Comparison of ENCODE assay signal across 1 cellular context in the genomic region with DNA sequence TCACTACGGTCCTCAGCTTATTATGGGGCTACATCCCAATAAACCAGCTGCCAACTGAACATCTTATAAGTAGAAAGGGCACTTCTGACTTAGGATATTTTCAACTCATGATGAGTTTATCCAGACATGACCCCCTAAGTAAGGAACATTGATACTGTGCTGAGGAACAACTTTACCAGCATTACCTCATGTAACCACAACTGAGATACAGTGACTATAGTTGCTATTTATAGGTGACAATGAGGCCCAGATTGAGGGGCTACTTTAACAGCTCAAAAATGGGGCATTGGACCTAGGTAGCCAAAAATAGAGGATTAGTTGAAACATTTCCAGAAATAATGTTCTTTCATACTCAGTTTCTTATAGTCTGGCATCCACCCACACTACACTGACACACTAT.
TF ChIP-seq lines count a peak whose summit lies in the region.

No MANE protein-coding gene starts in this region.

TF ChIP-seq in GM12878, 131 proteins besides CTCF, POLR2A, EP300 and RAD21 (continues in another document):
- no peak for TF ChIP-seq HCFC1 (IDR thresholded peaks at IDR 0.05; ENCODE audit: low read length)
- no peak for TF ChIP-seq RFX5 (IDR thresholded peaks at IDR 0.05; ENCODE audit: low read depth, low read length)
- TF ChIP-seq PAX5 (IDR thresholded peaks at IDR 0.05; ENCODE audit: borderline replicate concordance, low read depth, low read length) = no peak
- TF ChIP-seq BACH1 (IDR thresholded peaks at IDR 0.05; ENCODE audit: borderline replicate concordance) = no peak
- TF ChIP-seq, protein P1, sequence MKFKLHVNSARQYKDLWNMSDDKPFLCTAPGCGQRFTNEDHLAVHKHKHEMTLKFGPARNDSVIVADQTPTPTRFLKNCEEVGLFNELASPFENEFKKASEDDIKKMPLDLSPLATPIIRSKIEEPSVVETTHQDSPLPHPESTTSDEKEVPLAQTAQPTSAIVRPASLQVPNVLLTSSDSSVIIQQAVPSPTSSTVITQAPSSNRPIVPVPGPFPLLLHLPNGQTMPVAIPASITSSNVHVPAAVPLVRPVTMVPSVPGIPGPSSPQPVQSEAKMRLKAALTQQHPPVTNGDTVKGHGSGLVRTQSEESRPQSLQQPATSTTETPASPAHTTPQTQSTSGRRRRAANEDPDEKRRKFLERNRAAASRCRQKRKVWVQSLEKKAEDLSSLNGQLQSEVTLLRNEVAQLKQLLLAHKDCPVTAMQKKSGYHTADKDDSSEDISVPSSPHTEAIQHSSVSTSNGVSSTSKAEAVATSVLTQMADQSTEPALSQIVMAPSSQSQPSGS (IDR thresholded peaks at IDR 0.05; ENCODE audit: low read length) = peak; percentile 94
- no peak for TF ChIP-seq RBBP5 (conservative IDR thresholded peaks at IDR 0.05)
- TF ChIP-seq ESRRA (IDR thresholded peaks at IDR 0.05; ENCODE audit: low read length) = no peak
- no peak for TF ChIP-seq SMAD5 (IDR thresholded peaks at IDR 0.05; ENCODE audit: low read depth)
- TF ChIP-seq JUND (IDR thresholded peaks at IDR 0.05; ENCODE audit: low read depth, low read length) = no peak
- TF ChIP-seq FOXM1 (IDR thresholded peaks at IDR 0.05; ENCODE audit: low read depth, low read length) = peak; percentile 79; the same call in 1 of the 2 replicates
- TF ChIP-seq EED (IDR thresholded peaks at IDR 0.05; ENCODE audit: low read depth) = peak; percentile 61; the same call in 1 of the 2 replicates
- TF ChIP-seq TAF1 (IDR thresholded peaks at IDR 0.05; ENCODE audit: borderline replicate concordance, low read depth, low read length) = no peak
- peak; percentile 81 for TF ChIP-seq MTA3 (IDR thresholded peaks at IDR 0.05; ENCODE audit: borderline replicate concordance, low read length)
- TF ChIP-seq YY1 (IDR thresholded peaks at IDR 0.05; ENCODE audit: low read depth, low read length) = 0 out of 2 replicates have a peak, but pooled peaks have one; percentile 15
- TF ChIP-seq SIN3A (IDR thresholded peaks at IDR 0.05; ENCODE audit: low read depth, low read length) = no peak
- peak; percentile 85 for TF ChIP-seq NFIC (IDR thresholded peaks at IDR 0.05; ENCODE audit: low read depth, low read length)
- TF ChIP-seq IKZF2 (IDR thresholded peaks at IDR 0.05) = no peak
- TF ChIP-seq, protein P2, sequence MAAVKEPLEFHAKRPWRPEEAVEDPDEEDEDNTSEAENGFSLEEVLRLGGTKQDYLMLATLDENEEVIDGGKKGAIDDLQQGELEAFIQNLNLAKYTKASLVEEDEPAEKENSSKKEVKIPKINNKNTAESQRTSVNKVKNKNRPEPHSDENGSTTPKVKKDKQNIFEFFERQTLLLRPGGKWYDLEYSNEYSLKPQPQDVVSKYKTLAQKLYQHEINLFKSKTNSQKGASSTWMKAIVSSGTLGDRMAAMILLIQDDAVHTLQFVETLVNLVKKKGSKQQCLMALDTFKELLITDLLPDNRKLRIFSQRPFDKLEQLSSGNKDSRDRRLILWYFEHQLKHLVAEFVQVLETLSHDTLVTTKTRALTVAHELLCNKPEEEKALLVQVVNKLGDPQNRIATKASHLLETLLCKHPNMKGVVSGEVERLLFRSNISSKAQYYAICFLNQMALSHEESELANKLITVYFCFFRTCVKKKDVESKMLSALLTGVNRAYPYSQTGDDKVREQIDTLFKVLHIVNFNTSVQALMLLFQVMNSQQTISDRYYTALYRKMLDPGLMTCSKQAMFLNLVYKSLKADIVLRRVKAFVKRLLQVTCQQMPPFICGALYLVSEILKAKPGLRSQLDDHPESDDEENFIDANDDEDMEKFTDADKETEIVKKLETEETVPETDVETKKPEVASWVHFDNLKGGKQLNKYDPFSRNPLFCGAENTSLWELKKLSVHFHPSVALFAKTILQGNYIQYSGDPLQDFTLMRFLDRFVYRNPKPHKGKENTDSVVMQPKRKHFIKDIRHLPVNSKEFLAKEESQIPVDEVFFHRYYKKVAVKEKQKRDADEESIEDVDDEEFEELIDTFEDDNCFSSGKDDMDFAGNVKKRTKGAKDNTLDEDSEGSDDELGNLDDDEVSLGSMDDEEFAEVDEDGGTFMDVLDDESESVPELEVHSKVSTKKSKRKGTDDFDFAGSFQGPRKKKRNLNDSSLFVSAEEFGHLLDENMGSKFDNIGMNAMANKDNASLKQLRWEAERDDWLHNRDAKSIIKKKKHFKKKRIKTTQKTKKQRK (IDR thresholded peaks at IDR 0.05; ENCODE audit: low read depth, low read length) = no peak
- TF ChIP-seq, protein P3, sequence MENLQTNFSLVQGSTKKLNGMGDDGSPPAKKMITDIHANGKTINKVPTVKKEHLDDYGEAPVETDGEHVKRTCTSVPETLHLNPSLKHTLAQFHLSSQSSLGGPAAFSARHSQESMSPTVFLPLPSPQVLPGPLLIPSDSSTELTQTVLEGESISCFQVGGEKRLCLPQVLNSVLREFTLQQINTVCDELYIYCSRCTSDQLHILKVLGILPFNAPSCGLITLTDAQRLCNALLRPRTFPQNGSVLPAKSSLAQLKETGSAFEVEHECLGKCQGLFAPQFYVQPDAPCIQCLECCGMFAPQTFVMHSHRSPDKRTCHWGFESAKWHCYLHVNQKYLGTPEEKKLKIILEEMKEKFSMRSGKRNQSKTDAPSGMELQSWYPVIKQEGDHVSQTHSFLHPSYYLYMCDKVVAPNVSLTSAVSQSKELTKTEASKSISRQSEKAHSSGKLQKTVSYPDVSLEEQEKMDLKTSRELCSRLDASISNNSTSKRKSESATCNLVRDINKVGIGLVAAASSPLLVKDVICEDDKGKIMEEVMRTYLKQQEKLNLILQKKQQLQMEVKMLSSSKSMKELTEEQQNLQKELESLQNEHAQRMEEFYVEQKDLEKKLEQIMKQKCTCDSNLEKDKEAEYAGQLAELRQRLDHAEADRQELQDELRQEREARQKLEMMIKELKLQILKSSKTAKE (IDR thresholded peaks at IDR 0.05; ENCODE audit: low read depth, poor library complexity, severe bottlenecking) = no peak
- TF ChIP-seq, protein P4, sequence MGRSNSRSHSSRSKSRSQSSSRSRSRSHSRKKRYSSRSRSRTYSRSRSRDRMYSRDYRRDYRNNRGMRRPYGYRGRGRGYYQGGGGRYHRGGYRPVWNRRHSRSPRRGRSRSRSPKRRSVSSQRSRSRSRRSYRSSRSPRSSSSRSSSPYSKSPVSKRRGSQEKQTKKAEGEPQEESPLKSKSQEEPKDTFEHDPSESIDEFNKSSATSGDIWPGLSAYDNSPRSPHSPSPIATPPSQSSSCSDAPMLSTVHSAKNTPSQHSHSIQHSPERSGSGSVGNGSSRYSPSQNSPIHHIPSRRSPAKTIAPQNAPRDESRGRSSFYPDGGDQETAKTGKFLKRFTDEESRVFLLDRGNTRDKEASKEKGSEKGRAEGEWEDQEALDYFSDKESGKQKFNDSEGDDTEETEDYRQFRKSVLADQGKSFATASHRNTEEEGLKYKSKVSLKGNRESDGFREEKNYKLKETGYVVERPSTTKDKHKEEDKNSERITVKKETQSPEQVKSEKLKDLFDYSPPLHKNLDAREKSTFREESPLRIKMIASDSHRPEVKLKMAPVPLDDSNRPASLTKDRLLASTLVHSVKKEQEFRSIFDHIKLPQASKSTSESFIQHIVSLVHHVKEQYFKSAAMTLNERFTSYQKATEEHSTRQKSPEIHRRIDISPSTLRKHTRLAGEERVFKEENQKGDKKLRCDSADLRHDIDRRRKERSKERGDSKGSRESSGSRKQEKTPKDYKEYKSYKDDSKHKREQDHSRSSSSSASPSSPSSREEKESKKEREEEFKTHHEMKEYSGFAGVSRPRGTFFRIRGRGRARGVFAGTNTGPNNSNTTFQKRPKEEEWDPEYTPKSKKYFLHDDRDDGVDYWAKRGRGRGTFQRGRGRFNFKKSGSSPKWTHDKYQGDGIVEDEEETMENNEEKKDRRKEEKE (IDR thresholded peaks at IDR 0.05) = no peak
- TF ChIP-seq RUNX3 (IDR thresholded peaks at IDR 0.05; ENCODE audit: low read length) = peak; percentile 97
- TF ChIP-seq, protein P5, sequence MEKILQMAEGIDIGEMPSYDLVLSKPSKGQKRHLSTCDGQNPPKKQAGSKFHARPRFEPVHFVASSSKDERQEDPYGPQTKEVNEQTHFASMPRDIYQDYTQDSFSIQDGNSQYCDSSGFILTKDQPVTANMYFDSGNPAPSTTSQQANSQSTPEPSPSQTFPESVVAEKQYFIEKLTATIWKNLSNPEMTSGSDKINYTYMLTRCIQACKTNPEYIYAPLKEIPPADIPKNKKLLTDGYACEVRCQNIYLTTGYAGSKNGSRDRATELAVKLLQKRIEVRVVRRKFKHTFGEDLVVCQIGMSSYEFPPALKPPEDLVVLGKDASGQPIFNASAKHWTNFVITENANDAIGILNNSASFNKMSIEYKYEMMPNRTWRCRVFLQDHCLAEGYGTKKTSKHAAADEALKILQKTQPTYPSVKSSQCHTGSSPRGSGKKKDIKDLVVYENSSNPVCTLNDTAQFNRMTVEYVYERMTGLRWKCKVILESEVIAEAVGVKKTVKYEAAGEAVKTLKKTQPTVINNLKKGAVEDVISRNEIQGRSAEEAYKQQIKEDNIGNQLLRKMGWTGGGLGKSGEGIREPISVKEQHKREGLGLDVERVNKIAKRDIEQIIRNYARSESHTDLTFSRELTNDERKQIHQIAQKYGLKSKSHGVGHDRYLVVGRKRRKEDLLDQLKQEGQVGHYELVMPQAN (conservative IDR thresholded peaks at IDR 0.05) = no peak
- no peak for TF ChIP-seq RCOR1 (conservative IDR thresholded peaks at IDR 0.05; ENCODE audit: low read depth, low read length)
- TF ChIP-seq MYC (IDR thresholded peaks at IDR 0.05; ENCODE audit: insufficient read depth, insufficient read length, insufficient replicate concordance, low read length, severe bottlenecking) = no peak
- peak; percentile 71 for TF ChIP-seq MEF2B (IDR thresholded peaks at IDR 0.05; ENCODE audit: partially characterized antibody, poor library complexity, severe bottlenecking)
- TF ChIP-seq, protein P6, sequence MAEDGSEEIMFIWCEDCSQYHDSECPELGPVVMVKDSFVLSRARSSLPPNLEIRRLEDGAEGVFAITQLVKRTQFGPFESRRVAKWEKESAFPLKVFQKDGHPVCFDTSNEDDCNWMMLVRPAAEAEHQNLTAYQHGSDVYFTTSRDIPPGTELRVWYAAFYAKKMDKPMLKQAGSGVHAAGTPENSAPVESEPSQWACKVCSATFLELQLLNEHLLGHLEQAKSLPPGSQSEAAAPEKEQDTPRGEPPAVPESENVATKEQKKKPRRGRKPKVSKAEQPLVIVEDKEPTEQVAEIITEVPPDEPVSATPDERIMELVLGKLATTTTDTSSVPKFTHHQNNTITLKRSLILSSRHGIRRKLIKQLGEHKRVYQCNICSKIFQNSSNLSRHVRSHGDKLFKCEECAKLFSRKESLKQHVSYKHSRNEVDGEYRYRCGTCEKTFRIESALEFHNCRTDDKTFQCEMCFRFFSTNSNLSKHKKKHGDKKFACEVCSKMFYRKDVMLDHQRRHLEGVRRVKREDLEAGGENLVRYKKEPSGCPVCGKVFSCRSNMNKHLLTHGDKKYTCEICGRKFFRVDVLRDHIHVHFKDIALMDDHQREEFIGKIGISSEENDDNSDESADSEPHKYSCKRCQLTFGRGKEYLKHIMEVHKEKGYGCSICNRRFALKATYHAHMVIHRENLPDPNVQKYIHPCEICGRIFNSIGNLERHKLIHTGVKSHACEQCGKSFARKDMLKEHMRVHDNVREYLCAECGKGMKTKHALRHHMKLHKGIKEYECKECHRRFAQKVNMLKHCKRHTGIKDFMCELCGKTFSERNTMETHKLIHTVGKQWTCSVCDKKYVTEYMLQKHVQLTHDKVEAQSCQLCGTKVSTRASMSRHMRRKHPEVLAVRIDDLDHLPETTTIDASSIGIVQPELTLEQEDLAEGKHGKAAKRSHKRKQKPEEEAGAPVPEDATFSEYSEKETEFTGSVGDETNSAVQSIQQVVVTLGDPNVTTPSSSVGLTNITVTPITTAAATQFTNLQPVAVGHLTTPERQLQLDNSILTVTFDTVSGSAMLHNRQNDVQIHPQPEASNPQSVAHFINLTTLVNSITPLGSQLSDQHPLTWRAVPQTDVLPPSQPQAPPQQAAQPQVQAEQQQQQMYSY (CRISPR knock-in tag; IDR thresholded peaks at IDR 0.05) = no peak
- no peak for TF ChIP-seq MTA2 (IDR thresholded peaks at IDR 0.05; ENCODE audit: low read depth)
- TF ChIP-seq MEF2A (IDR thresholded peaks at IDR 0.05; ENCODE audit: insufficient read depth, low read depth, low read length) = peak; percentile 96
- TF ChIP-seq ETV6 (conservative IDR thresholded peaks at IDR 0.05 in 1 of 2, IDR thresholded peaks at IDR 0.05 in 1 of 2; ENCODE audit: borderline replicate concordance in 1 of 2, low read depth in 1 of 2) = peak in 1 of 2 experiments; percentile 8; a peak in 1 of 4 replicates
- TF ChIP-seq PML (IDR thresholded peaks at IDR 0.05; ENCODE audit: low read length) = peak; percentile 83
- no peak for TF ChIP-seq MXI1 (IDR thresholded peaks at IDR 0.05; ENCODE audit: low read depth, low read length)
- TF ChIP-seq CHD2 (IDR thresholded peaks at IDR 0.05; ENCODE audit: borderline replicate concordance, low read depth, low read length) = no peak
- no peak for TF ChIP-seq IRF4 (IDR thresholded peaks at IDR 0.05; ENCODE audit: low read depth, low read length)
- no peak for TF ChIP-seq HDAC6 (IDR thresholded peaks at IDR 0.05; ENCODE audit: unreplicated experiment)
- TF ChIP-seq FOXK2 (IDR thresholded peaks at IDR 0.05) = no peak
- TF ChIP-seq PAX8 (IDR thresholded peaks at IDR 0.05) = no peak
- TF ChIP-seq ASH2L (IDR thresholded peaks at IDR 0.05; ENCODE audit: borderline replicate concordance, low read depth) = no peak
- TF ChIP-seq, protein P7, sequence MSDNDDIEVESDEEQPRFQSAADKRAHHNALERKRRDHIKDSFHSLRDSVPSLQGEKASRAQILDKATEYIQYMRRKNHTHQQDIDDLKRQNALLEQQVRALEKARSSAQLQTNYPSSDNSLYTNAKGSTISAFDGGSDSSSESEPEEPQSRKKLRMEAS (IDR thresholded peaks at IDR 0.05; ENCODE audit: low read depth, low read length) = no peak
- TF ChIP-seq SREBF1 (IDR thresholded peaks at IDR 0.05; ENCODE audit: low read length) = no peak
- TF ChIP-seq, protein P8, sequence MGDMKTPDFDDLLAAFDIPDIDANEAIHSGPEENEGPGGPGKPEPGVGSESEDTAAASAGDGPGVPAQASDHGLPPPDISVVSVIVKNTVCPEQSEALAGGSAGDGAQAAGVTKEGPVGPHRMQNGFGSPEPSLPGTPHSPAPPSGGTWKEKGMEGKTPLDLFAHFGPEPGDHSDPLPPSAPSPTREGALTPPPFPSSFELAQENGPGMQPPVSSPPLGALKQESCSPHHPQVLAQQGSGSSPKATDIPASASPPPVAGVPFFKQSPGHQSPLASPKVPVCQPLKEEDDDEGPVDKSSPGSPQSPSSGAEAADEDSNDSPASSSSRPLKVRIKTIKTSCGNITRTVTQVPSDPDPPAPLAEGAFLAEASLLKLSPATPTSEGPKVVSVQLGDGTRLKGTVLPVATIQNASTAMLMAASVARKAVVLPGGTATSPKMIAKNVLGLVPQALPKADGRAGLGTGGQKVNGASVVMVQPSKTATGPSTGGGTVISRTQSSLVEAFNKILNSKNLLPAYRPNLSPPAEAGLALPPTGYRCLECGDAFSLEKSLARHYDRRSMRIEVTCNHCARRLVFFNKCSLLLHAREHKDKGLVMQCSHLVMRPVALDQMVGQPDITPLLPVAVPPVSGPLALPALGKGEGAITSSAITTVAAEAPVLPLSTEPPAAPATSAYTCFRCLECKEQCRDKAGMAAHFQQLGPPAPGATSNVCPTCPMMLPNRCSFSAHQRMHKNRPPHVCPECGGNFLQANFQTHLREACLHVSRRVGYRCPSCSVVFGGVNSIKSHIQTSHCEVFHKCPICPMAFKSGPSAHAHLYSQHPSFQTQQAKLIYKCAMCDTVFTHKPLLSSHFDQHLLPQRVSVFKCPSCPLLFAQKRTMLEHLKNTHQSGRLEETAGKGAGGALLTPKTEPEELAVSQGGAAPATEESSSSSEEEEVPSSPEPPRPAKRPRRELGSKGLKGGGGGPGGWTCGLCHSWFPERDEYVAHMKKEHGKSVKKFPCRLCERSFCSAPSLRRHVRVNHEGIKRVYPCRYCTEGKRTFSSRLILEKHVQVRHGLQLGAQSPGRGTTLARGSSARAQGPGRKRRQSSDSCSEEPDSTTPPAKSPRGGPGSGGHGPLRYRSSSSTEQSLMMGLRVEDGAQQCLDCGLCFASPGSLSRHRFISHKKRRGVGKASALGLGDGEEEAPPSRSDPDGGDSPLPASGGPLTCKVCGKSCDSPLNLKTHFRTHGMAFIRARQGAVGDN (IDR thresholded peaks at IDR 0.05) = no peak
- TF ChIP-seq SIX5 (IDR thresholded peaks at IDR 0.05; ENCODE audit: low read depth, low read length, severe bottlenecking) = no peak
- TF ChIP-seq ZNF217 (IDR thresholded peaks at IDR 0.05) = no peak
